Comparison of ENCODE assay signal across 8 cellular contexts in the genomic region with DNA sequence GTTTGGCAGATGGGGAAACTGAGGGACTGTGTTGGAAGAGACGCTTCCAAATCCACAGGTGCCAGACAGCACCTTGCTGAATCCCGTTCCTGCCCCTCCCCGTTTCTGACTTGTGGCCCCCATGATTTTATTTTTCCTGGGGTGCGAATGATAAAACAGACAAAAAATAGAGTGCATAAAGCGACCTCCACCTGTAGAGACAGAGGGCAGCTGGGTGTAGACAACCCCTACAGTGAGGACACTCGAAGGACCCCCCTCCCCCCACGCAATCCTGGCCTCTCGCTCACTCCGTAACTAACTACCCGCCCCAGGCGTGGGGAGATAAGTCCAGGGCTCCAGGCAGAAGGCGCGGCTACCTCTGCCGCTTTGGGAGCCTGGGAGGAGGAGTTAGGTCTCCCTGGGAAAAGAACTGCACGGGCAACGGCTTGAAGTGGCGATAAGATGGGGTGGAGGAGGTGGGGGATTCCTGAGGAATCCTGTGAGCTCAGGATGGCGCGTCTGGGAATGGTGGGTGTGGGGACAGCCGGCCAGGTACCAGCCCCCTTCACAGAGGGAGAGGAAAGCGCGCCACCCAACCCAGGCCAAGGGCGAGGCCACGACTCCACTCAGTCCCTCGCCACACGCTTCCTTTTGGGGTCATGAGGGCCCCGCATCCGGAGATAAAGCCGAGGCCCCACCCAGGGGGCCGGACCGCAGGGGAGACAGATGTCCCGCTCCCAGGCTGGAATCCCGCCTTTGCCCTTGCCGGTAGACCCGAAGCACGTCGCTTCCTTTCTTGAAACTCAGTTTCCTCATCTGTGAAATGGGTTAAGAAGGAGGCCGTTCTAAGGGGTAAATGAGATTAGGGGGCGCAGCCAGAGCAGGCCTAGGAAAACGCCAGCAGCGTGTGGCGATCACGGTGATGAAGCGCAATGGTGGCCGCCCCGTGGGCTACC. TPM values are rescaled to one million over a fixed set of nuclear protein-coding genes. Genes with fewer than 3 reads are reported as not detected.
DNase-seq lines count a peak whose midpoint lies in the region; ATAC-seq and TF ChIP-seq lines count a peak whose summit lies in the region.

No MANE protein-coding gene starts in this region.

- ATAC-seq in HG03045 (IDR thresholded peaks at IDR 0.05; ENCODE audit: unreplicated experiment) = peak; percentile 22

- H3K79me2 ChIP-seq in neural progenitor cell (ENCODE audit: low read depth) = peaks cover 23% of the 10 kb centered on the region

- peak overlapping the region; percentile 74 for H3K4me3 ChIP-seq in neural progenitor cell

- H3K9me3 Mint-ChIP-seq in neural progenitor cell = no peaks in the 10 kb centered on the region

- H3F3A ChIP-seq in neural progenitor cell (ENCODE audit: low read depth) = peaks cover 48% of the 10 kb centered on the region

- peaks cover 29% of the 10 kb centered on the region for H3K4me1 ChIP-seq in neural progenitor cell

- H3K36me3 Mint-ChIP-seq in neural progenitor cell = no peaks in the 10 kb centered on the region

- peak overlapping the region; percentile 78 for H3K4me2 ChIP-seq in neural progenitor cell

- no peak overlapping the region for H3K27ac ChIP-seq in neural progenitor cell

- no peak overlapping the region for H3K27ac Mint-ChIP-seq in neural progenitor cell

- peaks cover 28% of the 10 kb centered on the region for H3K27me3 Mint-ChIP-seq in neural progenitor cell (ENCODE audit: insufficient read depth, low read depth)

- no peak overlapping the region for H2AFZ ChIP-seq in neural progenitor cell (replicated peaks)

- peaks cover 44% of the 10 kb centered on the region for H3K27me3 ChIP-seq in neural progenitor cell

- H3K9me3 ChIP-seq in neural progenitor cell (ENCODE audit: low read depth) = no peaks in the 10 kb centered on the region

- TF ChIP-seq CTCF in neural progenitor cell (IDR thresholded peaks at IDR 0.05) = no peak

- peak overlapping the region; percentile 94 for H3K4me3 Mint-ChIP-seq in neural progenitor cell

- no peak overlapping the region for H3K9ac ChIP-seq in neural progenitor cell

- no peaks in the 10 kb centered on the region for H3K36me3 ChIP-seq in neural progenitor cell

- DNase-seq in SKM-1 treated with dmso at 0.1 percent for 144 hours (lab: John Stamatoyannopoulos, UW; ENCODE audit: unreplicated experiment) (peak; percentile 47), SKM-1 (lab: John Stamatoyannopoulos, UW; ENCODE audit: unreplicated experiment) (no peak), NOMO-1 (lab: John Stamatoyannopoulos, UW; ENCODE audit: unreplicated experiment in 2 of 2) (peak; percentile 58 to 63), foreskin melanocyte (peak; percentile 63), neural progenitor cell (ENCODE audit: low spot score) (peak; percentile 77), cortex of kidney (lab: John Stamatoyannopoulos, UW) (no peak)
- DNase-seq in activated T-helper 9 cell treated with anti-CD3 and anti-CD28 coated beads, Interleukin-2, amount 50 U/mL, for 16 hours (ENCODE audit: low read depth) = peak; percentile 33

- peaks cover 23% of the 10 kb centered on the region for H3K4me1 Mint-ChIP-seq in neural progenitor cell

- peaks cover 14% of the 10 kb centered on the region for H4K20me1 ChIP-seq in neural progenitor cell (ENCODE audit: low read depth)

RNA-seq across cellular contexts. Expression of a gene that starts 1.9 kb away (rescaled TPM):
- total RNA-seq in neural progenitor cell (ENCODE audit: low replicate concordance) = 31.3 and 70.5 TPM in 2 replicates

RNA-seq across cellular contexts. Expression of a gene that starts 15.7 kb away (rescaled TPM):
- 0.03 TPM in 1 of 2 replicates, not detected in the other for total RNA-seq in neural progenitor cell (ENCODE audit: low replicate concordance)

RNA-seq across cellular contexts. Expression of a gene that starts 21.2 kb away (rescaled TPM):
- 0.22 TPM in 1 of 2 replicates, not detected in the other for total RNA-seq in neural progenitor cell (ENCODE audit: low replicate concordance)

RNA-seq across cellular contexts. Expression of a gene that starts 41.1 kb away (rescaled TPM):
- 3.1 and 6.2 TPM in 2 replicates for total RNA-seq in neural progenitor cell (ENCODE audit: low replicate concordance)

Comparison
In these comparisons a context has a peak if more than half of its experiments do, and no peak if none do; other contexts are left out.
1. DNase-seq: peak in SKM-1 treated with dmso at 0.1 percent for 144 hours (single experiment), NOMO-1 (2 of 2), activated T-helper 9 cell treated with anti-CD3 and anti-CD28 coated beads, Interleukin-2, amount 50 U/mL, for 16 hours (single experiment), foreskin melanocyte (single experiment) and neural progenitor cell (single experiment); none in SKM-1 (single experiment) and cortex of kidney (single experiment).